23 cellular contexts compared by ENCODE assay signal in the genomic region with DNA sequence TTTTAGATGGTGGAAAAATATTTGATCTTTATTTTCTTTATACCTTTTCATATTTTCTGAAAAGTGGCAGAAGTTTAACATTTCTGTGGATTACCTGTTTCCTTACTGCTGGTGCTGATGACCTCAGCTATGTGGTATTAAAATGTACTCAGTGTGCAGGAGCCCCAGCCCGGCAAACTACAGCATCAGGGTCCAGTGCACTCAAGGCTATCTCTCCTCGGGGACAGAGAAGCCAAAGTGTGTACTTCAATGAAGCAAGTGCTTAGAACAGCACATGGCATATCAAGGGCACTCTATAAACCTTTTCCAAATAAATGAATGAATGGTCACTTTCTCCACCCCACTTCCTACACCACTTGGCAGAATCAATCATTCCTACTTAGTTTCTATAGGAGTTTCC.
"Had no signal": no experiment of that assay in that cellular context is flagged by ENCODE, and none has a peak within 500 bp of the region (broad histone marks: within the 10 kb centered on the region; RNA-seq: fewer than 3 reads in every experiment).

No MANE protein-coding gene starts in this region.

- H3K9me3 ChIP-seq: SK-N-SH had no signal

- DNase-seq: activated CD4-positive, alpha-beta T cell treated with anti-CD3 and anti-CD28 coated beads, Interleukin-2, amount 10 ng/mL, durations not matched to agents 24 days and 14 days; activated CD4-positive, alpha-beta T cell treated with anti-CD3 and anti-CD28 coated beads, Interleukin-2, amount 50 U/mL, for 4 hours; activated CD8-positive, alpha-beta T cell treated with anti-CD3 and anti-CD28 coated beads for 36 hours; activated gamma-delta T cell; activated naive CD4-positive, alpha-beta T cell treated with Interleukin-2 at 50 U/mL for 16 hours; activated naive CD8-positive, alpha-beta T cell treated with anti-CD3 and anti-CD28 coated beads, Interleukin-2, amount 10 ng/mL, durations not matched to agents 7 days and 5 days; activated T-cell treated with anti-CD3 and anti-CD28 coated beads, Interleukin-2, amount 50 U/mL, for 24 hours; amygdala; MG63; NCI-H1048; NCI-H1105 treated with DMSO at 0.1 percent for 48 hours; NCI-H1436; NCI-H1694; NCI-H1930; NCI-H2081 treated with DMSO at 0.1 percent for 48 hours; NCI-H345; NCI-H524 treated with DMSO at 0.1 percent for 48 hours; SHP77 treated with DMSO at 0.1 percent for 48 hours; SK-N-SH had no signal

- ATAC-seq: activated CD8-positive, alpha-beta T cell treated with anti-CD3 and anti-CD28 coated beads for 36 hours; Panc1 had no signal

- H3K4me1 ChIP-seq: SJSA1 had no signal

- H3K36me3 ChIP-seq: ascending aorta, cardiac muscle cell, MG63 had no signal

- H3K27ac ChIP-seq: ascending aorta, cardiac muscle cell, SJSA1 had no signal

- H3K27me3 ChIP-seq: ascending aorta, cardiac muscle cell, MG63, SJSA1 had no signal

- H3K4me3 ChIP-seq: ascending aorta, cardiac muscle cell, MG63, SJSA1 had no signal
